In the genomic region with DNA sequence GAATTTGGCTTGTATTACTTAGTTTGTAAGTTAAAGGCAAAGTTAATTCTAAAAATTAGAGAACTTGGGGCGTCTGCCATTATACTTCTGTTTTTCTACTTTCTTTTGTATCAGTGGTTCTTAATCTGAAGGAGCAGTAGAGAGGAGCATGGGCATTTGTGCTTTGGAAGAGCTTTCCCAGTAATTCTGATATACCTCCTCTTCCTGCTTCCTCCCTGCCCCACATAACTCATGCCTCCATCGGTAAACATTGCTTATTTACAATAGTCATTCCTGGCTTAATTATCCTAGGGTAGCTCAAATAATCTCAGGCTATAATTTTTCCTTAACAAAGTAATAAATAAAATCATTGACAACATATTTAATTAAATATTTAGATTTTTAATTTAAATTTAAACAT, we compare ENCODE assay signal across 18 cellular contexts. TPM values are rescaled to one million over a fixed set of nuclear protein-coding genes. Genes with fewer than 3 reads are reported as not detected.
"Had no signal": no experiment of that assay in that cellular context is flagged by ENCODE, and none has a peak within 500 bp of the region (broad histone marks: within the 10 kb centered on the region; RNA-seq: fewer than 3 reads in every experiment).

No MANE protein-coding gene starts in this region.

- DNase-seq: activated CD4-positive, alpha-beta T cell treated with anti-CD3 and anti-CD28 coated beads for 1 hour; activated CD4-positive, alpha-beta T cell treated with anti-CD3 and anti-CD28 coated beads, Interleukin-2, amount 50 U/mL, for 4 hours; activated naive CD4-positive, alpha-beta T cell treated with anti-CD3 and anti-CD28 coated beads for 36 hours; activated naive CD8-positive, alpha-beta T cell treated with anti-CD3 and anti-CD28 coated beads, Interleukin-2, amount 50 U/mL, for 24 hours; activated T-cell treated with anti-CD3 and anti-CD28 coated beads, Interleukin-2, amount 50 U/mL, for 1 hour; erythroblast; gastrocnemius medialis; heart left ventricle; immature natural killer cell; left cardiac atrium; stimulated activated CD4-positive, alpha-beta T cell treated with anti-CD3 and anti-CD28 coated beads, Interleukin-1b, Interleukin-23, amount 100 ng/mL, for 48 hours had no signal

- ATAC-seq: activated naive CD8-positive, alpha-beta T cell treated with anti-CD3 and anti-CD28 coated beads, Interleukin-2, amount 50 U/mL, for 24 hours; gastrocnemius medialis; heart left ventricle; left cardiac atrium had no signal

- H3K27ac ChIP-seq: ascending aorta, gastrocnemius medialis, heart left ventricle, parathyroid adenoma had no signal

RNA-seq across cellular contexts. Expression of a gene that starts 37.1 kb away (rescaled TPM):
- total RNA-seq: activated naive CD4-positive, alpha-beta T cell treated with anti-CD3 and anti-CD28 coated beads for 36 hours; activated T-helper 2 cell treated with anti-CD3 and anti-CD28 coated beads, Interferon-gamma antibody, Interleukin-2, Interleukin-4, amounts not matched to agents 10 μg/mL and 5 μg/mL and 100 μg/mL, durations not matched to agents 14 hours and 24 hours and 36 hours; bronchial epithelial cell had no signal

RNA-seq across cellular contexts. Expression of a gene that starts 42.1 kb away (rescaled TPM):
- total RNA-seq: activated naive CD4-positive, alpha-beta T cell treated with anti-CD3 and anti-CD28 coated beads for 36 hours; activated T-helper 2 cell treated with anti-CD3 and anti-CD28 coated beads, Interferon-gamma antibody, Interleukin-2, Interleukin-4, amounts not matched to agents 10 μg/mL and 5 μg/mL and 100 μg/mL, durations not matched to agents 14 hours and 24 hours and 36 hours; ascending aorta; bronchial epithelial cell; dermis microvascular lymphatic vessel endothelial cell; gastrocnemius medialis; heart left ventricle; left cardiac atrium; lung microvascular endothelial cell; ureter had no signal
